28 cellular contexts compared by ENCODE assay signal in genomic region chr5:10582512-10582897, GRCh38. TPM values are rescaled to one million over a fixed set of nuclear protein-coding genes. Genes with fewer than 3 reads are reported as not detected.
DNase-seq lines count a peak whose midpoint lies in the region; ATAC-seq, FAIRE-seq and TF ChIP-seq lines count a peak whose summit lies in the region.
"Had no signal": no experiment of that assay in that cellular context is flagged by ENCODE, and none has a peak within 500 bp of the region (broad histone marks: within the 10 kb centered on the region; RNA-seq: fewer than 3 reads in every experiment).

No MANE protein-coding gene starts in this region.

- no peak for TF ChIP-seq POLR2A in HepG2 (IDR thresholded peaks at IDR 0.05; ENCODE audit: insufficient read depth in 1 of 2, low read depth in 2 of 2, low read length in 2 of 2)

- H4K20me1 ChIP-seq in HepG2 (ENCODE audit: insufficient read depth, low read length): no peaks in the 10 kb centered on the region

- H3K9me3 ChIP-seq in RWPE2 (ENCODE audit: severe bottlenecking): no peaks in the 10 kb centered on the region
- no peaks in the 10 kb centered on the region for H3K9me3 ChIP-seq in tibial artery
- H3K9me3 ChIP-seq in HepG2 (ENCODE audit: low read length): no peaks in the 10 kb centered on the region
- H3K9me3 ChIP-seq: breast epithelium had no signal

- ATAC-seq in RWPE2 (ENCODE audit: low read depth) (no peak), HepG2 (no peak), HG03135 (IDR thresholded peaks at IDR 0.05; ENCODE audit: unreplicated experiment) (no peak)
- ATAC-seq: activated T-helper 17 cell treated with anti-CD3 and anti-CD28 coated beads, Interleukin-2, amount 50 U/mL, for 72 hours; Panc1 had no signal

- no peaks in the 10 kb centered on the region for H3K9me3 Mint-ChIP-seq in osteocyte (ENCODE audit: unreplicated experiment)
- H3K9me3 Mint-ChIP-seq: activated CD4-positive, alpha-beta memory T cell treated with anti-CD3 and anti-CD28 coated beads for 36 hours; activated naive CD4-positive, alpha-beta T cell treated with anti-CD3 and anti-CD28 coated beads, Interleukin-2, amount 10 ng/mL, durations not matched to agents 7 days and 5 days; activated T-helper 17 cell treated with anti-CD3 and anti-CD28 coated beads, Interleukin-2, amount 50 U/mL, for 72 hours; immature natural killer cell; T-helper 2 cell treated with Interferon-gamma antibody and Interleukin-4, amounts not matched to agents 5 μg/mL and 100 μg/mL, for 36 hours had no signal

- H3K36me3 Mint-ChIP-seq in osteocyte (ENCODE audit: unreplicated experiment): no peaks in the 10 kb centered on the region
- H3K36me3 Mint-ChIP-seq: activated naive CD4-positive, alpha-beta T cell treated with anti-CD3 and anti-CD28 coated beads, Interleukin-2, amount 10 ng/mL, durations not matched to agents 7 days and 5 days had no signal

- no peaks in the 10 kb centered on the region for H3K27me3 Mint-ChIP-seq in osteocyte (ENCODE audit: unreplicated experiment)

- no peak overlapping the region for H3K9ac ChIP-seq in HepG2 (ENCODE audit: insufficient read depth, low read depth, low read length)

- intact Hi-C loops in dorsolateral prefrontal cortex (cut with DNase I) (no loop called here), tibial artery (cut with DNase I; ENCODE audit: low total_unique reads) (no loop called here), HepG2 (cut with micrococcal nuclease; ENCODE audit: unreplicated experiment) (no loop called here)

- CTCF ChIA-PET in HepG2 (lab: Yijun Ruan, JAX; ENCODE audit: low intra/inter-chr PET ratio, low total read pairs): no interaction called here

- no peaks in the 10 kb centered on the region for H3K79me2 ChIP-seq in HepG2 (ENCODE audit: insufficient read depth, low read length)

- H3K4me1 Mint-ChIP-seq in osteocyte (ENCODE audit: unreplicated experiment): peaks cover 14% of the 10 kb centered on the region

- no peak overlapping the region for H3K4me2 ChIP-seq in HepG2 (ENCODE audit: low read depth, low read length)

- no peaks in the 10 kb centered on the region for H3K27me3 ChIP-seq in RWPE2 (ENCODE audit: insufficient read depth, poor library complexity, severe bottlenecking)
- H3K27me3 ChIP-seq in dorsolateral prefrontal cortex: no peaks in the 10 kb centered on the region
- no peaks in the 10 kb centered on the region for H3K27me3 ChIP-seq in tibial artery
- H3K27me3 ChIP-seq in HepG2 (ENCODE audit: control insufficient read depth in 1 of 2, insufficient read depth in 2 of 2, low read length in 2 of 2): peaks cover 0 to 1% of the 10 kb centered on the region in 2 experiments; a peak in 1 of 5 replicates
- H3K27me3 ChIP-seq: breast epithelium had no signal

- POLR2A ChIA-PET in HepG2 (lab: Yijun Ruan, JAX): no interaction called here

- BruUV-seq in HepG2 (replicated peaks; lab: Mats Ljungman, UMichigan): no TSS peak

- H3K4me1 ChIP-seq in RWPE2 (ENCODE audit: insufficient read depth, poor library complexity, severe bottlenecking): peaks cover 6% of the 10 kb centered on the region
- H3K4me1 ChIP-seq in tibial artery: peaks cover 0 to 23% (median 5%) of the 10 kb centered on the region in 4 donors
- no peaks in the 10 kb centered on the region for H3K4me1 ChIP-seq in HepG2 (ENCODE audit: insufficient read depth, low read length)
- H3K4me1 ChIP-seq: breast epithelium had no signal

- H2AFZ ChIP-seq in HepG2 (ENCODE audit: low read length): no peak overlapping the region

- TF ChIP-seq EP300 in HepG2 (IDR thresholded peaks at IDR 0.05; ENCODE audit: low read depth in 2 of 2, low read length in 2 of 2) (no peak), HepG2 (CRISPR knock-in tag; IDR thresholded peaks at IDR 0.05; ENCODE audit: borderline replicate concordance) (no peak)

- no peak overlapping the region for H3K27ac Mint-ChIP-seq in osteocyte (ENCODE audit: unreplicated experiment)
- H3K27ac Mint-ChIP-seq: activated CD4-positive, alpha-beta memory T cell treated with anti-CD3 and anti-CD28 coated beads for 36 hours; activated naive CD4-positive, alpha-beta T cell treated with anti-CD3 and anti-CD28 coated beads, Interleukin-2, amount 10 ng/mL, durations not matched to agents 7 days and 5 days; activated T-helper 17 cell treated with anti-CD3 and anti-CD28 coated beads, Interleukin-2, amount 50 U/mL, for 72 hours; immature natural killer cell; progenitor cell of endocrine pancreas; T-helper 2 cell treated with Interferon-gamma antibody and Interleukin-4, amounts not matched to agents 5 μg/mL and 100 μg/mL, for 36 hours had no signal

- no peak for TF ChIP-seq RAD21 in HepG2 (CRISPR knock-in tag; IDR thresholded peaks at IDR 0.05)

- TF ChIP-seq CTCF in RWPE2 (IDR thresholded peaks at IDR 0.05; ENCODE audit: poor library complexity, severe bottlenecking): no peak
- TF ChIP-seq CTCF in dorsolateral prefrontal cortex (IDR thresholded peaks at IDR 0.05 in 54 of 56, conservative IDR thresholded peaks at IDR 0.05 in 2 of 56; ENCODE audit: low read depth in 1 of 56, partially characterized antibody in 56 of 56): no peak
- no peak for TF ChIP-seq CTCF in osteocyte (IDR thresholded peaks at IDR 0.05)
- no peak for TF ChIP-seq CTCF in tibial artery (IDR thresholded peaks at IDR 0.05)
- TF ChIP-seq CTCF in HepG2 (CRISPR knock-in tag; IDR thresholded peaks at IDR 0.05): no peak

- peak; percentile 38 for DNase-seq in RWPE2 (ENCODE audit: low spot score)
- peak in 1 of 10 donors; percentile 14 for DNase-seq in dorsolateral prefrontal cortex
- DNase-seq in osteocyte (ENCODE audit: extremely low spot score, unreplicated experiment): peak; percentile 60
- DNase-seq in tibial artery: no peak
- no peak for DNase-seq in HepG2 (ENCODE audit: low spot score)
- no peak for DNase-seq in SIG-M5 treated with dmso at 0.1 percent for 504 hours (lab: John Stamatoyannopoulos, UW; ENCODE audit: unreplicated experiment)
- DNase-seq: activated CD4-positive, alpha-beta memory T cell treated with anti-CD3 and anti-CD28 coated beads for 36 hours; activated CD4-positive, alpha-beta T cell treated with anti-CD3 and anti-CD28 coated beads for 1 hour; activated naive CD4-positive, alpha-beta T cell treated with anti-CD3 and anti-CD28 coated beads, Interleukin-2, amount 10 ng/mL, durations not matched to agents 7 days and 5 days; C1 segment of cervical spinal cord; COR-L47; HCEC 1CT; immature natural killer cell; Karpas-422; mesendoderm; NCI-H2081; NCI-H226; SHP77; stimulated activated CD4-positive, alpha-beta T cell treated with anti-CD3 and anti-CD28 coated beads, Interleukin-4, amount 100 ng/mL, for 1 hour; substantia nigra had no signal

- H3K27ac ChIP-seq in RWPE2 (ENCODE audit: poor library complexity, severe bottlenecking) (no peak overlapping the region), dorsolateral prefrontal cortex (peak overlapping the region in 49 of 59 donors; percentile 0 to 81 (median 49)), tibial artery (peak overlapping the region; percentile 24 to 33), HepG2 (ENCODE audit: extremely low read length, insufficient read depth, low read length) (no peak overlapping the region)

- no peak overlapping the region for H3K4me3 ChIP-seq in RWPE2 (ENCODE audit: severe bottlenecking)
- H3K4me3 ChIP-seq in dorsolateral prefrontal cortex: no peak overlapping the region
- H3K4me3 ChIP-seq in tibial artery: no peak overlapping the region
- H3K4me3 ChIP-seq in HepG2 (replicated peaks in 1 of 3; ENCODE audit: insufficient read depth in 1 of 3, low read depth in 2 of 3, low read length in 3 of 3): no peak overlapping the region
- H3K4me3 ChIP-seq: breast epithelium had no signal

- no peak overlapping the region for H3K4me3 Mint-ChIP-seq in osteocyte (ENCODE audit: unreplicated experiment)
- H3K4me3 Mint-ChIP-seq: activated CD4-positive, alpha-beta memory T cell treated with anti-CD3 and anti-CD28 coated beads for 36 hours; activated naive CD4-positive, alpha-beta T cell treated with anti-CD3 and anti-CD28 coated beads, Interleukin-2, amount 10 ng/mL, durations not matched to agents 7 days and 5 days; activated T-helper 17 cell treated with anti-CD3 and anti-CD28 coated beads, Interleukin-2, amount 50 U/mL, for 72 hours; immature natural killer cell; T-helper 2 cell treated with Interferon-gamma antibody and Interleukin-4, amounts not matched to agents 5 μg/mL and 100 μg/mL, for 36 hours had no signal

- 81% methylated on average over 8 of the region's 8 CpGs for WGBS in HepG2 (ENCODE audit: low lambda C conversion rate)

- in situ Hi-C loops in HepG2 (cut with HindIII; ENCODE audit: extremely low pct_ligation_motif_present, low pct_unique_long_range_greater_than_20kb): no loop called here

- no peak for FAIRE-seq in HepG2 (lab: Jason Lieb, UNC)
- FAIRE-seq: endothelial cell of umbilical vein, GM12892 had no signal

- H3K36me3 ChIP-seq in RWPE2 (ENCODE audit: low read depth): no peaks in the 10 kb centered on the region
- H3K36me3 ChIP-seq in tibial artery: no peaks in the 10 kb centered on the region
- no peaks in the 10 kb centered on the region for H3K36me3 ChIP-seq in HepG2 (replicated peaks in 1 of 2; ENCODE audit: control insufficient read depth in 1 of 2, insufficient read depth in 2 of 2, low read length in 2 of 2)
- H3K36me3 ChIP-seq: breast epithelium had no signal

RNA-seq across cellular contexts. Expression of gene ANKRD33B, which starts 18.6 kb away (rescaled TPM):
- total RNA-seq in dorsolateral prefrontal cortex (10 to 100 TPM; 10.4 to 61.6 (median 31.4) TPM), osteocyte (0.83 and 0.94 TPM in 2 replicates), HepG2 (2016; rRNA removed; fragmentation: Illumina TruSeq; extraction: Trizol) (0.02 TPM in 1 of 2 replicates, not detected in the other)
- total RNA-seq in HepG2 (2016; cell fraction: cytosol; rRNA removed; fragmentation: Illumina TruSeq; extraction: Trizol; ENCODE audit: low read depth): not detected in 2 replicates
- total RNA-seq in HepG2 (2016; cell fraction: insoluble cytoplasmic fraction; rRNA removed; fragmentation: Illumina TruSeq; extraction: Trizol): 0.02 and 0.03 TPM in 2 replicates
- total RNA-seq in HepG2 (2016; cell fraction: membrane; rRNA removed; fragmentation: Illumina TruSeq; extraction: Trizol): 0.03 TPM in 1 of 2 replicates, not detected in the other
- 0.09 TPM in 1 of 2 replicates, not detected in the other for total RNA-seq in HepG2 (2016; cell fraction: nucleus; rRNA removed; fragmentation: Illumina TruSeq; extraction: Trizol)
- not detected in 2 replicates for polyA plus RNA-seq in HepG2 (2011; rRNA removed)
- polyA plus RNA-seq in HepG2 (2011; cell fraction: cytosol; rRNA removed): not detected in 2 replicates
- 0.02 and 0.03 TPM in 2 replicates for polyA plus RNA-seq in HepG2 (2011; cell fraction: nucleus; rRNA removed)
- not detected in 2 replicates for polyA plus RNA-seq in HepG2 (2012)
- not detected in 2 replicates for polyA plus RNA-seq in HepG2 (2016; cell fraction: cytosol; fragmentation: Illumina TruSeq; extraction: Trizol; ENCODE audit: low read depth)
- not detected in 2 replicates for polyA plus RNA-seq in HepG2 (2016; cell fraction: insoluble cytoplasmic fraction; fragmentation: Illumina TruSeq; extraction: Trizol; ENCODE audit: low read depth)
- not detected in 2 replicates for polyA plus RNA-seq in HepG2 (2016; cell fraction: membrane; fragmentation: Illumina TruSeq; extraction: Trizol; ENCODE audit: low read depth)
- polyA plus RNA-seq in HepG2 (2016; cell fraction: nucleus; fragmentation: Illumina TruSeq; extraction: Trizol; ENCODE audit: insufficient read depth, low read depth): 0.11 TPM in 1 of 2 replicates, not detected in the other
- polyA minus RNA-seq in HepG2 (2011; rRNA and poly(A)+ RNA removed; ENCODE audit: low replicate concordance): 0.02 and 9.0 TPM in 2 replicates
- polyA minus RNA-seq in HepG2 (2011; cell fraction: cytosol; rRNA and poly(A)+ RNA removed): 0.09 TPM in 1 of 2 replicates, not detected in the other
- polyA minus RNA-seq in HepG2 (2011; cell fraction: nucleus; rRNA and poly(A)+ RNA removed): not detected in 2 replicates

Comparison
In these comparisons a context has a peak if more than half of its experiments do, and no peak if none do; other contexts are left out.
1. DNase-seq: peak in RWPE2 (single experiment) and osteocyte (single experiment); none in tibial artery (0 of 2), HepG2 (single experiment) and SIG-M5 treated with dmso at 0.1 percent for 504 hours (single experiment).
2. H3K27ac ChIP-seq: peak in dorsolateral prefrontal cortex (49 of 59) and tibial artery (2 of 2); none in RWPE2 (single experiment) and HepG2 (single experiment).